Comparison of ENCODE assay signal across 1 cellular context in the genomic region with DNA sequence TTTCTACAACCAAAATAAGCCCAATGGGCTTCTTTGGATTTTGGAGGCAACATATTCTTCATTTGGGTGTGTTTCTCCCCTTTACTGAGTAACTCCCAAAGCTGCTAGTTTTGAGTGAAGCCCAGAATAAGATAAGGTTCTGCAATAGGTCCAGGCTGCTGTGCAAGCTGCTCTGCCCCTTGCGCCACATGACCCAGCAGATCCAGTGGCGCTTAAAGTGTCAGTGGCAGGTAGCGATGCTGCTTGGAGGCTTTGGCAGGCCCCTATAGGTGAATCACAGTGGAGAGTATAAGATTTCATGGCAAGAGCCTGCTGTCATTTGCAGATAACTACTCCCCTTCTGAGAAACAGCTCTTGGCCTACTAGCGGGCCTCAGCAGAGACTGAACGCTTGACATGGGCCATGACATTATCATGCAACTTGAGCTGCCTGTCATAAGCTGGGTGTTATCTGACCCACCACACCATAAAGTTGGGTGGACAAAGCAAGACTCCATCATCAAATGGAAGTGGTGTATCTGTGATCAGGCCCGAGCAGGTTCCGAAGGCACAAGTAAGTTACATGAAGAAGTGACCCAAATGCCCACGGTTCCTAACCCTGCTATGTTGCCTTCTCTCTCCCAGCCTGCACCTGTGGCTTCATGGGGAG.
TF ChIP-seq lines count a peak whose summit lies in the region.

No MANE protein-coding gene starts in this region.

TF ChIP-seq in K562, 482 proteins besides CTCF, POLR2A, EP300 and RAD21 (continued from another document and continues in another):
- TF ChIP-seq, protein P1, sequence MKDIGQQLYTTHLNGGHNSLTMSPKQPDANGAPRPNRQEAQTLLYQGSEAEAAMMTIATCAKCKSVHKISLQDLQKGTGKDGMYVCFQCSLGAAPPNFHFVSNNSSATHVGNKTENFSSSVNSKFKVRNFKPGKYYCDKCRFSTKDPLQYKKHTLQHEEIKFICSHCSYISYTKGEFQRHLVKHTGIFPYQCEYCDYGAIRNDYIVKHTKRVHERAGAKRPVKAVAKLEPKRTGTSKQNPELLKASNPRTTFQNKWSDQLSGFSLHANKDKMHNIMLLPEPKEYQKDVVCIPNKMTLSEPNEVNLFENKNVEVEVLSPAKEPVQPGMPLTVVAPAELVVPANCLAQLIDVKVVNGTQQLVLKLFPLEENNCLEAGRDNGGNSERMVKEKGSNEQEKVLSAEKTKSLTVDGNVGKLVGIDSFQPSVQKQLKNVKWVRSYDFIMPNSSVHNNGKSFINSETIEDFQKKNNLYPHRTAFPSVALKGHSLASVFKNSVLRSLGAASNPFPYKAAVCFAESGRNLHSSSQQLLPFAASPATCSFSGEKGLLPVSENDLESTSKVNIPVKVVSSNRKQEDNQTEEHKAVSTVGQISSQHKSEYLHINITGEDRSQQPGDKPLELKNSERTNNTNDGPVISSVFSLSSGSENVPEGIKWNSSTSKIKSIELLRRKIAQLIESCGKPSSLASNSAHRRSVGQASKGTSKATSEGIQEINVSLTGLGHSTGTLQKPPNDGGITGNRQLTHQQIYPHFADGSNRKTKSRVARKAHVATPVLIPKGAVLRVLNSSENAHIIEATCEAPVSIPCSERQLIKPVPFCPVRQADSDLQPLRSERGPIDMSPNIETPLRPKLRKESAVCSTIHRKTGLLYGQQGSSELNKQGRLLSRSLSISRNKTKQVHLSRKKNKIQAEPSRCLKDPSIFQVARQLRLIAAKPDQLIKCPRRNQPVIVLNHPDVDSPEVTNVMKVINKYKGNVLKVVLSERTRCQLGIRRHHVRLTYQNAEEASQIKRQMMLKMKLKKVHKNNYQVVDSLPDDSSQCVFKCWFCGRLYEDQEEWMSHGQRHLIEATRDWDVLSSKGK (CRISPR knock-in tag; IDR thresholded peaks at IDR 0.05): no peak
- TF ChIP-seq ILF3 (IDR thresholded peaks at IDR 0.05; ENCODE audit: borderline replicate concordance): no peak
- 0 out of 2 replicates have a peak, but pooled peaks have one; percentile 27 for TF ChIP-seq ETV1 (tag; conservative IDR thresholded peaks at IDR 0.05; ENCODE audit: low read depth)
- TF ChIP-seq DIDO1 (tag; IDR thresholded peaks at IDR 0.05; ENCODE audit: low read depth): no peak
- TF ChIP-seq, protein P2, sequence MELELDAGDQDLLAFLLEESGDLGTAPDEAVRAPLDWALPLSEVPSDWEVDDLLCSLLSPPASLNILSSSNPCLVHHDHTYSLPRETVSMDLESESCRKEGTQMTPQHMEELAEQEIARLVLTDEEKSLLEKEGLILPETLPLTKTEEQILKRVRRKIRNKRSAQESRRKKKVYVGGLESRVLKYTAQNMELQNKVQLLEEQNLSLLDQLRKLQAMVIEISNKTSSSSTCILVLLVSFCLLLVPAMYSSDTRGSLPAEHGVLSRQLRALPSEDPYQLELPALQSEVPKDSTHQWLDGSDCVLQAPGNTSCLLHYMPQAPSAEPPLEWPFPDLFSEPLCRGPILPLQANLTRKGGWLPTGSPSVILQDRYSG (tag; conservative IDR thresholded peaks at IDR 0.05; ENCODE audit: low read depth): no peak
- TF ChIP-seq ZNF431 (CRISPR knock-in tag; IDR thresholded peaks at IDR 0.05): no peak; the same call in 1 of the 2 replicates
- peak; percentile 96 for TF ChIP-seq MEIS2 (IDR thresholded peaks at IDR 0.05; ENCODE audit: partially characterized antibody)
- TF ChIP-seq, protein P3, sequence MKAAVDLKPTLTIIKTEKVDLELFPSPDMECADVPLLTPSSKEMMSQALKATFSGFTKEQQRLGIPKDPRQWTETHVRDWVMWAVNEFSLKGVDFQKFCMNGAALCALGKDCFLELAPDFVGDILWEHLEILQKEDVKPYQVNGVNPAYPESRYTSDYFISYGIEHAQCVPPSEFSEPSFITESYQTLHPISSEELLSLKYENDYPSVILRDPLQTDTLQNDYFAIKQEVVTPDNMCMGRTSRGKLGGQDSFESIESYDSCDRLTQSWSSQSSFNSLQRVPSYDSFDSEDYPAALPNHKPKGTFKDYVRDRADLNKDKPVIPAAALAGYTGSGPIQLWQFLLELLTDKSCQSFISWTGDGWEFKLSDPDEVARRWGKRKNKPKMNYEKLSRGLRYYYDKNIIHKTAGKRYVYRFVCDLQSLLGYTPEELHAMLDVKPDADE (conservative IDR thresholded peaks at IDR 0.05; ENCODE audit: control insufficient read depth, low read depth, low read length): no peak
- no peak for TF ChIP-seq ZNF140 (CRISPR knock-in tag; IDR thresholded peaks at IDR 0.05)
- TF ChIP-seq HDAC6 (IDR thresholded peaks at IDR 0.05; ENCODE audit: low read depth, low read length): no peak
- TF ChIP-seq ETV5 (CRISPR knock-in tag; IDR thresholded peaks at IDR 0.05; ENCODE audit: low read depth): 0 out of 2 replicates have a peak, but pooled peaks have one; percentile 34
- peak; percentile 93 for TF ChIP-seq SMARCA4 (IDR thresholded peaks at IDR 0.05)
- TF ChIP-seq PRPF4 (IDR thresholded peaks at IDR 0.05; ENCODE audit: insufficient read depth, low read depth, low read length, poor library complexity, severe bottlenecking): no peak
- TF ChIP-seq, protein P4, sequence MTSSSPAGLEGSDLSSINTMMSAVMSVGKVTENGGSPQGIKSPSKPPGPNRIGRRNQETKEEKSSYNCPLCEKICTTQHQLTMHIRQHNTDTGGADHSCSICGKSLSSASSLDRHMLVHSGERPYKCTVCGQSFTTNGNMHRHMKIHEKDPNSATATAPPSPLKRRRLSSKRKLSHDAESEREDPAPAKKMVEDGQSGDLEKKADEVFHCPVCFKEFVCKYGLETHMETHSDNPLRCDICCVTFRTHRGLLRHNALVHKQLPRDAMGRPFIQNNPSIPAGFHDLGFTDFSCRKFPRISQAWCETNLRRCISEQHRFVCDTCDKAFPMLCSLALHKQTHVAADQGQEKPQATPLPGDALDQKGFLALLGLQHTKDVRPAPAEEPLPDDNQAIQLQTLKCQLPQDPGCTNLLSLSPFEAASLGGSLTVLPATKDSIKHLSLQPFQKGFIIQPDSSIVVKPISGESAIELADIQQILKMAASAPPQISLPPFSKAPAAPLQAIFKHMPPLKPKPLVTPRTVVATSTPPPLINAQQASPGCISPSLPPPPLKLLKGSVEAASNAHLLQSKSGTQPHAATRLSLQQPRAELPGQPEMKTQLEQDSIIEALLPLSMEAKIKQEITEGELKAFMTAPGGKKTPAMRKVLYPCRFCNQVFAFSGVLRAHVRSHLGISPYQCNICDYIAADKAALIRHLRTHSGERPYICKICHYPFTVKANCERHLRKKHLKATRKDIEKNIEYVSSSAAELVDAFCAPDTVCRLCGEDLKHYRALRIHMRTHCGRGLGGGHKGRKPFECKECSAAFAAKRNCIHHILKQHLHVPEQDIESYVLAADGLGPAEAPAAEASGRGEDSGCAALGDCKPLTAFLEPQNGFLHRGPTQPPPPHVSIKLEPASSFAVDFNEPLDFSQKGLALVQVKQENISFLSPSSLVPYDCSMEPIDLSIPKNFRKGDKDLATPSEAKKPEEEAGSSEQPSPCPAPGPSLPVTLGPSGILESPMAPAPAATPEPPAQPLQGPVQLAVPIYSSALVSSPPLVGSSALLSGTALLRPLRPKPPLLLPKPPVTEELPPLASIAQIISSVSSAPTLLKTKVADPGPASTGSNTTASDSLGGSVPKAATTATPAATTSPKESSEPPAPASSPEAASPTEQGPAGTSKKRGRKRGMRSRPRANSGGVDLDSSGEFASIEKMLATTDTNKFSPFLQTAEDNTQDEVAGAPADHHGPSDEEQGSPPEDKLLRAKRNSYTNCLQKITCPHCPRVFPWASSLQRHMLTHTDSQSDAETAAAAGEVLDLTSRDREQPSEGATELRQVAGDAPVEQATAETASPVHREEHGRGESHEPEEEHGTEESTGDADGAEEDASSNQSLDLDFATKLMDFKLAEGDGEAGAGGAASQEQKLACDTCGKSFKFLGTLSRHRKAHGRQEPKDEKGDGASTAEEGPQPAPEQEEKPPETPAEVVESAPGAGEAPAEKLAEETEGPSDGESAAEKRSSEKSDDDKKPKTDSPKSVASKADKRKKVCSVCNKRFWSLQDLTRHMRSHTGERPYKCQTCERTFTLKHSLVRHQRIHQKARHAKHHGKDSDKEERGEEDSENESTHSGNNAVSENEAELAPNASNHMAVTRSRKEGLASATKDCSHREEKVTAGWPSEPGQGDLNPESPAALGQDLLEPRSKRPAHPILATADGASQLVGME (CRISPR knock-in tag; IDR thresholded peaks at IDR 0.05): no peak
- TF ChIP-seq CBFA2T2 (conservative IDR thresholded peaks at IDR 0.05): peak; percentile 96
- peak; percentile 98 for TF ChIP-seq CBFA2T3 (IDR thresholded peaks at IDR 0.05)
- TF ChIP-seq MXI1 (IDR thresholded peaks at IDR 0.05; ENCODE audit: low read depth, low read length): no peak
- TF ChIP-seq SOX6 (IDR thresholded peaks at IDR 0.05): peak; percentile 87
- no peak for TF ChIP-seq STAT5B (CRISPR knock-in tag; IDR thresholded peaks at IDR 0.05)
- TF ChIP-seq SNIP1 (IDR thresholded peaks at IDR 0.05; ENCODE audit: low read depth): no peak
- TF ChIP-seq, protein P5, sequence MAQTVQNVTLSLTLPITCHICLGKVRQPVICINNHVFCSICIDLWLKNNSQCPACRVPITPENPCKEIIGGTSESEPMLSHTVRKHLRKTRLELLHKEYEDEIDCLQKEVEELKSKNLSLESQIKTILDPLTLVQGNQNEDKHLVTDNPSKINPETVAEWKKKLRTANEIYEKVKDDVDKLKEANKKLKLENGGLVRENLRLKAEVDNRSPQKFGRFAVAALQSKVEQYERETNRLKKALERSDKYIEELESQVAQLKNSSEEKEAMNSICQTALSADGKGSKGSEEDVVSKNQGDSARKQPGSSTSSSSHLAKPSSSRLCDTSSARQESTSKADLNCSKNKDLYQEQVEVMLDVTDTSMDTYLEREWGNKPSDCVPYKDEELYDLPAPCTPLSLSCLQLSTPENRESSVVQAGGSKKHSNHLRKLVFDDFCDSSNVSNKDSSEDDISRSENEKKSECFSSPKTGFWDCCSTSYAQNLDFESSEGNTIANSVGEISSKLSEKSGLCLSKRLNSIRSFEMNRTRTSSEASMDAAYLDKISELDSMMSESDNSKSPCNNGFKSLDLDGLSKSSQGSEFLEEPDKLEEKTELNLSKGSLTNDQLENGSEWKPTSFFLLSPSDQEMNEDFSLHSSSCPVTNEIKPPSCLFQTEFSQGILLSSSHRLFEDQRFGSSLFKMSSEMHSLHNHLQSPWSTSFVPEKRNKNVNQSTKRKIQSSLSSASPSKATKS (CRISPR knock-in tag; IDR thresholded peaks at IDR 0.05): no peak
- TF ChIP-seq, protein P6, sequence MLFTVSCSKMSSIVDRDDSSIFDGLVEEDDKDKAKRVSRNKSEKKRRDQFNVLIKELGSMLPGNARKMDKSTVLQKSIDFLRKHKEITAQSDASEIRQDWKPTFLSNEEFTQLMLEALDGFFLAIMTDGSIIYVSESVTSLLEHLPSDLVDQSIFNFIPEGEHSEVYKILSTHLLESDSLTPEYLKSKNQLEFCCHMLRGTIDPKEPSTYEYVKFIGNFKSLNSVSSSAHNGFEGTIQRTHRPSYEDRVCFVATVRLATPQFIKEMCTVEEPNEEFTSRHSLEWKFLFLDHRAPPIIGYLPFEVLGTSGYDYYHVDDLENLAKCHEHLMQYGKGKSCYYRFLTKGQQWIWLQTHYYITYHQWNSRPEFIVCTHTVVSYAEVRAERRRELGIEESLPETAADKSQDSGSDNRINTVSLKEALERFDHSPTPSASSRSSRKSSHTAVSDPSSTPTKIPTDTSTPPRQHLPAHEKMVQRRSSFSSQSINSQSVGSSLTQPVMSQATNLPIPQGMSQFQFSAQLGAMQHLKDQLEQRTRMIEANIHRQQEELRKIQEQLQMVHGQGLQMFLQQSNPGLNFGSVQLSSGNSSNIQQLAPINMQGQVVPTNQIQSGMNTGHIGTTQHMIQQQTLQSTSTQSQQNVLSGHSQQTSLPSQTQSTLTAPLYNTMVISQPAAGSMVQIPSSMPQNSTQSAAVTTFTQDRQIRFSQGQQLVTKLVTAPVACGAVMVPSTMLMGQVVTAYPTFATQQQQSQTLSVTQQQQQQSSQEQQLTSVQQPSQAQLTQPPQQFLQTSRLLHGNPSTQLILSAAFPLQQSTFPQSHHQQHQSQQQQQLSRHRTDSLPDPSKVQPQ (CRISPR knock-in tag; IDR thresholded peaks at IDR 0.05; ENCODE audit: borderline replicate concordance): no peak
- no peak for TF ChIP-seq IRF2 (CRISPR knock-in tag; IDR thresholded peaks at IDR 0.05)
- TF ChIP-seq ZNF707 (CRISPR knock-in tag; conservative IDR thresholded peaks at IDR 0.05): no peak
- TF ChIP-seq ZNF41 (CRISPR knock-in tag; conservative IDR thresholded peaks at IDR 0.05): no peak
- TF ChIP-seq, protein P7, sequence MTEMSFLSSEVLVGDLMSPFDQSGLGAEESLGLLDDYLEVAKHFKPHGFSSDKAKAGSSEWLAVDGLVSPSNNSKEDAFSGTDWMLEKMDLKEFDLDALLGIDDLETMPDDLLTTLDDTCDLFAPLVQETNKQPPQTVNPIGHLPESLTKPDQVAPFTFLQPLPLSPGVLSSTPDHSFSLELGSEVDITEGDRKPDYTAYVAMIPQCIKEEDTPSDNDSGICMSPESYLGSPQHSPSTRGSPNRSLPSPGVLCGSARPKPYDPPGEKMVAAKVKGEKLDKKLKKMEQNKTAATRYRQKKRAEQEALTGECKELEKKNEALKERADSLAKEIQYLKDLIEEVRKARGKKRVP (CRISPR knock-in tag; IDR thresholded peaks at IDR 0.05): no peak
- no peak for TF ChIP-seq ZNF3 (CRISPR knock-in tag; IDR thresholded peaks at IDR 0.05)
- TF ChIP-seq ZSCAN29 (IDR thresholded peaks at IDR 0.05): no peak
- no peak for TF ChIP-seq ZNF75A (CRISPR knock-in tag; IDR thresholded peaks at IDR 0.05)
- TF ChIP-seq TEAD4 (IDR thresholded peaks at IDR 0.05; ENCODE audit: low read length): peak; percentile 93
- TF ChIP-seq TEAD4 (CRISPR knock-in tag; IDR thresholded peaks at IDR 0.05; ENCODE audit: borderline replicate concordance): no peak
- TF ChIP-seq, protein P8, sequence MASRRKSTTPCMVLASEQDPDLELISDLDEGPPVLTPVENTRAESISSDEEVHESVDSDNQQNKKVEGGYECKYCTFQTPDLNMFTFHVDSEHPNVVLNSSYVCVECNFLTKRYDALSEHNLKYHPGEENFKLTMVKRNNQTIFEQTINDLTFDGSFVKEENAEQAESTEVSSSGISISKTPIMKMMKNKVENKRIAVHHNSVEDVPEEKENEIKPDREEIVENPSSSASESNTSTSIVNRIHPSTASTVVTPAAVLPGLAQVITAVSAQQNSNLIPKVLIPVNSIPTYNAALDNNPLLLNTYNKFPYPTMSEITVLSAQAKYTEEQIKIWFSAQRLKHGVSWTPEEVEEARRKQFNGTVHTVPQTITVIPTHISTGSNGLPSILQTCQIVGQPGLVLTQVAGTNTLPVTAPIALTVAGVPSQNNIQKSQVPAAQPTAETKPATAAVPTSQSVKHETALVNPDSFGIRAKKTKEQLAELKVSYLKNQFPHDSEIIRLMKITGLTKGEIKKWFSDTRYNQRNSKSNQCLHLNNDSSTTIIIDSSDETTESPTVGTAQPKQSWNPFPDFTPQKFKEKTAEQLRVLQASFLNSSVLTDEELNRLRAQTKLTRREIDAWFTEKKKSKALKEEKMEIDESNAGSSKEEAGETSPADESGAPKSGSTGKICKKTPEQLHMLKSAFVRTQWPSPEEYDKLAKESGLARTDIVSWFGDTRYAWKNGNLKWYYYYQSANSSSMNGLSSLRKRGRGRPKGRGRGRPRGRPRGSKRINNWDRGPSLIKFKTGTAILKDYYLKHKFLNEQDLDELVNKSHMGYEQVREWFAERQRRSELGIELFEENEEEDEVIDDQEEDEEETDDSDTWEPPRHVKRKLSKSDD (conservative IDR thresholded peaks at IDR 0.05; ENCODE audit: low read length): no peak
- TF ChIP-seq CBX5 (IDR thresholded peaks at IDR 0.05; ENCODE audit: borderline replicate concordance, low read depth): no peak
- peak in 1 of 2 experiments; percentile 71; a peak in 2 of 4 replicates for TF ChIP-seq TBL1XR1 (IDR thresholded peaks at IDR 0.05; ENCODE audit: low read length in 2 of 2)
- peak; percentile 63; the same call in 1 of the 2 replicates for TF ChIP-seq RNF2 (IDR thresholded peaks at IDR 0.05)
- TF ChIP-seq SMAD3 (CRISPR knock-in tag; conservative IDR thresholded peaks at IDR 0.05): no peak
